ENCODE assay signal across 27 cellular contexts in genomic region chr12:53703746-53704145, GRCh38. TPM values are rescaled to one million over a fixed set of nuclear protein-coding genes. Genes with fewer than 3 reads are reported as not detected.
DNase-seq lines count a peak whose midpoint lies in the region; ATAC-seq and TF ChIP-seq lines count a peak whose summit lies in the region.
"Had no signal": no experiment of that assay in that cellular context is flagged by ENCODE, and none has a peak within 500 bp of the region (broad histone marks: within the 10 kb centered on the region; RNA-seq: fewer than 3 reads in every experiment).

No MANE protein-coding gene starts in this region.

- POLR2A ChIA-PET in PC-3 (lab: Charles Lee; ENCODE audit: unreplicated experiment) = no interaction called here

- H2AFZ ChIP-seq in PC-3 (ENCODE audit: low read length) = no peak overlapping the region

- H3K4me1 ChIP-seq in PC-3 (ENCODE audit: insufficient read depth, low read length) = no peaks in the 10 kb centered on the region
- H3K4me1 ChIP-seq in transverse colon = no peaks in the 10 kb centered on the region
- H3K4me1 ChIP-seq: BLaER1 treated with 17β-estradiol and CSF1 and Interleukin-3, amounts not matched to agents 10 nM and 100 nM; Peyer's patch; testis had no signal

- H4K20me1 ChIP-seq in PC-3 (ENCODE audit: low read length) = no peaks in the 10 kb centered on the region

- ATAC-seq in PC-3 (no peak), HG02973 (IDR thresholded peaks at IDR 0.05; ENCODE audit: unreplicated experiment) (no peak)
- no peak for ATAC-seq in stimulated activated naive B cell treated with anti-CD40 and anti-IgM and Interleukin-4, amounts not matched to agents 10 μg/mL and 1 μg/mL and 100 μg/mL, for 72 hours (replicated peaks)
- ATAC-seq: activated CD4-positive, CD25-positive, alpha-beta regulatory T cell treated with anti-CD3 and anti-CD28 coated beads, Interleukin-2, amount 50 U/mL, for 24 hours; left ventricle myocardium superior; right cardiac atrium; stimulated activated naive CD8-positive, alpha-beta T cell treated with anti-CD3 and anti-CD28 coated beads, Interleukin-15, Interleukin-2, amounts not matched to agents 100 U/mL and 50 U/mL, for 24 hours had no signal

- in situ Hi-C loops in transverse colon (cut with MboI; ENCODE audit: low pct_ligation_motif_present in 1 of 4, low pct_unique_long_range_greater_than_20kb in 1 of 4, low sequenced_read_pairs in 3 of 4) = loop anchor here (5.0 to 25.0 kb wide), 3 partner anchors 39 to 484 kb away; partner anchors contain the start of gene SMUG1 (in 1 of the 4)

- H3K36me3 Mint-ChIP-seq in stimulated activated naive B cell treated with anti-CD40 and anti-IgM and Interleukin-4, amounts not matched to agents 10 μg/mL and 1 μg/mL and 100 μg/mL, for 72 hours = no peaks in the 10 kb centered on the region
- H3K36me3 Mint-ChIP-seq: activated CD4-positive, alpha-beta memory T cell treated with anti-CD3 and anti-CD28 coated beads for 36 hours had no signal

- no TSS peak for BruUV-seq in PC-3 (replicated peaks; lab: Mats Ljungman, UMichigan)

- no peak overlapping the region for H3K4me2 ChIP-seq in PC-3 (ENCODE audit: low read length)
- H3K4me2 ChIP-seq: BLaER1 treated with 17β-estradiol and CSF1 and Interleukin-3, amounts not matched to agents 10 nM and 100 nM had no signal

- no peak for TF ChIP-seq CTCF in PC-3 (conservative IDR thresholded peaks at IDR 0.05; ENCODE audit: low read depth, low read length)
- no peak for TF ChIP-seq CTCF in fibroblast of mammary gland (conservative IDR thresholded peaks at IDR 0.05; ENCODE audit: control insufficient read depth, insufficient read depth, low read depth, low read length)
- TF ChIP-seq CTCF in transverse colon (IDR thresholded peaks at IDR 0.05) = no peak

- H3K27me3 ChIP-seq in PC-3 (ENCODE audit: low read length) (0 out of 2 replicates have a peak, but pooled peaks cover 3% of the 10 kb centered on the region), transverse colon (peaks cover 91% of the 10 kb centered on the region)
- H3K27me3 ChIP-seq: Peyer's patch, testis had no signal

- no peak for TF ChIP-seq POLR2A in transverse colon (IDR thresholded peaks at IDR 0.05)

- peaks cover 5 to 7% of the 10 kb centered on the region in 2 donors for H3K4me1 Mint-ChIP-seq in stimulated activated naive B cell treated with anti-CD40 and anti-IgM and Interleukin-4, amounts not matched to agents 10 μg/mL and 1 μg/mL and 100 μg/mL, for 72 hours

- H3K4me3 ChIP-seq in PC-3 (ENCODE audit: low read length) (no peak overlapping the region), fibroblast of mammary gland (ENCODE audit: control insufficient read depth, low read depth, low read length) (no peak overlapping the region), transverse colon (no peak overlapping the region)
- H3K4me3 ChIP-seq: BLaER1 treated with 17β-estradiol and CSF1 and Interleukin-3, amounts not matched to agents 10 nM and 100 nM; Peyer's patch; testis had no signal

- WGBS in transverse colon (ENCODE audit: low coverage in 1 of 2), 2 donors = 71 to 76% methylated on average over 3 to 4 of the region's 4 CpGs

- no peaks in the 10 kb centered on the region for H3K9me2 ChIP-seq in PC-3 (replicated peaks; ENCODE audit: low read length)

- H3K36me3 ChIP-seq in PC-3 (ENCODE audit: low read depth, low read length) (no peaks in the 10 kb centered on the region), transverse colon (no peaks in the 10 kb centered on the region)
- H3K36me3 ChIP-seq: BLaER1 treated with 17β-estradiol and CSF1 and Interleukin-3, amounts not matched to agents 10 nM and 100 nM; Peyer's patch had no signal

- no peaks in the 10 kb centered on the region for H3K9me3 Mint-ChIP-seq in stimulated activated naive B cell treated with anti-CD40 and anti-IgM and Interleukin-4, amounts not matched to agents 10 μg/mL and 1 μg/mL and 100 μg/mL, for 72 hours
- H3K9me3 Mint-ChIP-seq: activated CD4-positive, alpha-beta memory T cell treated with anti-CD3 and anti-CD28 coated beads for 36 hours had no signal

- peak overlapping the region; percentile 7 for H3K27ac Mint-ChIP-seq in stimulated activated naive B cell treated with anti-CD40 and anti-IgM and Interleukin-4, amounts not matched to agents 10 μg/mL and 1 μg/mL and 100 μg/mL, for 72 hours
- H3K27ac Mint-ChIP-seq: activated CD4-positive, alpha-beta memory T cell treated with anti-CD3 and anti-CD28 coated beads for 36 hours had no signal

- H3K79me2 ChIP-seq in PC-3 (ENCODE audit: low read length) = no peaks in the 10 kb centered on the region

- H3K9ac ChIP-seq in PC-3 (ENCODE audit: low read length) = no peak overlapping the region
- H3K9ac ChIP-seq: BLaER1 treated with 17β-estradiol and CSF1 and Interleukin-3, amounts not matched to agents 10 nM and 100 nM had no signal

- no peak overlapping the region for H3K4me3 Mint-ChIP-seq in stimulated activated naive B cell treated with anti-CD40 and anti-IgM and Interleukin-4, amounts not matched to agents 10 μg/mL and 1 μg/mL and 100 μg/mL, for 72 hours
- H3K4me3 Mint-ChIP-seq: activated CD4-positive, alpha-beta memory T cell treated with anti-CD3 and anti-CD28 coated beads for 36 hours had no signal

- H3F3A ChIP-seq in PC-3 (ENCODE audit: low read length, unreplicated experiment) = no peaks in the 10 kb centered on the region

- no peak for TF ChIP-seq EP300 in transverse colon (IDR thresholded peaks at IDR 0.05; ENCODE audit: low read depth)

- intact Hi-C loops in PC-3 (cut with micrococcal nuclease) = no loop called here
- intact Hi-C loops in transverse colon (cut with DNase I; ENCODE audit: low total_unique reads) = loop anchor here (5.0 kb wide), 1 partner anchor 44 kb away; no protein-coding TSS in a partner anchor

- H3K9me3 ChIP-seq in PC-3 (ENCODE audit: low read length) (no peaks in the 10 kb centered on the region), transverse colon (no peaks in the 10 kb centered on the region)
- H3K9me3 ChIP-seq: BLaER1 treated with 17β-estradiol and CSF1 and Interleukin-3, amounts not matched to agents 10 nM and 100 nM; Peyer's patch; testis had no signal

- DNase-seq in EH (ENCODE audit: low read depth) (peak; percentile 67), PC-3 (peak; percentile 10), fibroblast of mammary gland (ENCODE audit: low read depth) (peak; percentile 64), NCI-H2029 (lab: John Stamatoyannopoulos, UW) (no peak), transverse colon (no peak)
- DNase-seq in stimulated activated naive B cell treated with anti-CD40 and anti-IgM and Interleukin-4, amounts not matched to agents 10 μg/mL and 1 μg/mL and 100 μg/mL, for 72 hours = no peak
- DNase-seq: activated CD4-positive, alpha-beta memory T cell treated with anti-CD3 and anti-CD28 coated beads for 36 hours; activated naive CD4-positive, alpha-beta T cell treated with Interleukin-2 at 50 U/mL for 16 hours; GF-D8; H7; left ventricle myocardium superior; NCI-H1694; NCI-H446 treated with DMSO at 0.1 percent for 48 hours; NCI-H774; Peyer's patch; right cardiac atrium; SHP77; stimulated activated CD4-positive, alpha-beta T cell treated with anti-CD3 and anti-CD28 coated beads, Interleukin-1b, Interleukin-23, amount 100 ng/mL, for 48 hours; stimulated activated naive CD8-positive, alpha-beta T cell treated with anti-CD3 and anti-CD28 coated beads, Interleukin-15, Interleukin-2, amounts not matched to agents 100 U/mL and 50 U/mL, for 24 hours; T-helper 2 cell; testis had no signal

- H3K27ac ChIP-seq in PC-3 (ENCODE audit: low read length) (no peak overlapping the region), transverse colon (no peak overlapping the region)
- H3K27ac ChIP-seq: BLaER1 treated with 17β-estradiol and CSF1 and Interleukin-3, amounts not matched to agents 10 nM and 100 nM; Peyer's patch; testis had no signal

- CTCF ChIA-PET in PC-3 (lab: Charles Lee) = no interaction called here

- peaks cover 50 to 72% of the 10 kb centered on the region in 2 donors for H3K27me3 Mint-ChIP-seq in stimulated activated naive B cell treated with anti-CD40 and anti-IgM and Interleukin-4, amounts not matched to agents 10 μg/mL and 1 μg/mL and 100 μg/mL, for 72 hours

RNA-seq across cellular contexts. Expression of gene CALCOCO1, which starts 23.5 kb away (rescaled TPM):
- total RNA-seq in PC-3 (2014; rRNA removed) (20.4 and 30.6 TPM in 2 replicates), transverse colon (100 to 1,000 TPM; 118 to 186 (median 168) TPM)

RNA-seq across cellular contexts. Expression of gene ATP5MC2, which starts 27.9 kb away (rescaled TPM):
- total RNA-seq in PC-3 (2014; rRNA removed) (244 and 322 TPM in 2 replicates), transverse colon (100 to 1,000 TPM; 248 to 394 (median 337) TPM)

RNA-seq across cellular contexts. Expression of gene CISTR, which starts 48.0 kb away (rescaled TPM):
- not detected in 2 replicates for total RNA-seq in PC-3 (2014; rRNA removed)
- not detected for total RNA-seq in transverse colon
- total RNA-seq: activated CD4-positive, alpha-beta memory T cell treated with anti-CD3 and anti-CD28 coated beads for 36 hours; chondrocyte; H7; mesenteric fat pad; myocyte; Peyer's patch; testis had no signal

Comparison
In these comparisons a context has a peak if more than half of its experiments do, and no peak if none do; other contexts are left out.
1. DNase-seq: peak in EH (single experiment), PC-3 (single experiment) and fibroblast of mammary gland (single experiment); none in stimulated activated naive B cell treated with anti-CD40 and anti-IgM and Interleukin-4, amounts not matched to agents 10 μg/mL and 1 μg/mL and 100 μg/mL, for 72 hours (single experiment), NCI-H2029 (single experiment) and transverse colon (single experiment).